16 cellular contexts compared by ENCODE assay signal in the genomic region with DNA sequence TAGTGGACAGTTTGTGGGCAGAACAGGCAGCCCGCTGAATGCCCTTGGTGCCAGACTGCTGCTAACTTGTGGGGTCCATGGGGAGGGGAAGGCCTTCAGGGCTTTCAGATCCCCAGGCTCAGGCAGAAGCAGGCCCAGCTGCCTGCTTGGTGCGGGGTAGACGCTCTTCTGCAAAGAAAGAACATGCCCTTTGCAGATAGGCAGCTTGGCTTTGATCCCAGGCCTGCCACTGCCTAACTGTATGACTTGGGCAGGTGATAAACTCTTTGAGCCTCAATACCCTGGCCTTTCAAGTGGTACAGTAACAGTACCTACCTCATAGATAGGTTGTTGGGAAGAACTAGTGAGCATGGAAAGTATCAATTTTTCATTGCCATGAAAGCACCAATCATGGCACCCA. TPM values are rescaled to one million over a fixed set of nuclear protein-coding genes. Genes with fewer than 3 reads are reported as not detected.
DNase-seq lines count a peak whose midpoint lies in the region; ATAC-seq and TF ChIP-seq lines count a peak whose summit lies in the region.
"Had no signal": no experiment of that assay in that cellular context is flagged by ENCODE, and none has a peak within 500 bp of the region (broad histone marks: within the 10 kb centered on the region; RNA-seq: fewer than 3 reads in every experiment).

No MANE protein-coding gene starts in this region.

- H3K4me1 ChIP-seq in SJCRH30 = no peaks in the 10 kb centered on the region

- peaks cover 19 to 33% of the 10 kb centered on the region in 2 donors for H3K36me3 Mint-ChIP-seq in stimulated activated naive B cell treated with anti-CD40 and anti-IgM and Interleukin-4, amounts not matched to agents 10 μg/mL and 1 μg/mL and 100 μg/mL, for 72 hours
- peaks cover 25% of the 10 kb centered on the region for H3K36me3 Mint-ChIP-seq in type B pancreatic cell

- H3K9me3 ChIP-seq in SJCRH30 (replicated peaks) = 0 out of 2 replicates have a peak, but pooled peaks cover 3% of the 10 kb centered on the region

- TF ChIP-seq CTCF in type B pancreatic cell (conservative IDR thresholded peaks at IDR 0.05) = no peak

- no peak overlapping the region for H3K27ac ChIP-seq in SJCRH30
- H3K27ac ChIP-seq: SK-N-MC had no signal

- no peaks in the 10 kb centered on the region for H3K9me3 Mint-ChIP-seq in stimulated activated naive B cell treated with anti-CD40 and anti-IgM and Interleukin-4, amounts not matched to agents 10 μg/mL and 1 μg/mL and 100 μg/mL, for 72 hours
- no peaks in the 10 kb centered on the region for H3K9me3 Mint-ChIP-seq in type B pancreatic cell
- H3K9me3 Mint-ChIP-seq: nephron had no signal

- DNase-seq in NCI-H2171 treated with DMSO at 0.1 percent for 48 hours (lab: John Stamatoyannopoulos, UW) (peak; percentile 29), NCI-H2171 (lab: John Stamatoyannopoulos, UW) (no peak), NCI-H69 (lab: John Stamatoyannopoulos, UW) (peak; percentile 52), erythroblast (lab: John Stamatoyannopoulos, UW) (peak; percentile 80 to 89), SKM-1 treated with dmso at 0.1 percent for 144 hours (lab: John Stamatoyannopoulos, UW; ENCODE audit: unreplicated experiment) (no peak), type B pancreatic cell (ENCODE audit: extremely low spot score, unreplicated experiment) (no peak), SJCRH30 (no peak)
- no peak for DNase-seq in stimulated activated naive B cell treated with anti-CD40 and anti-IgM and Interleukin-4, amounts not matched to agents 10 μg/mL and 1 μg/mL and 100 μg/mL, for 72 hours
- DNase-seq: activated gamma-delta T cell; H7; NCI-H1436; NK-92 treated with Interleukin-12 subunit alpha and Interleukin-12 subunit beta, amount 100 ng/mL, for 24 hours; stimulated activated CD4-positive, alpha-beta T cell treated with anti-CD3 and anti-CD28 coated beads, Interleukin-4, amount 100 ng/mL, for 24 hours had no signal

- peak in 1 of 2 donors; percentile 30 for ATAC-seq in stimulated activated naive B cell treated with anti-CD40 and anti-IgM and Interleukin-4, amounts not matched to agents 10 μg/mL and 1 μg/mL and 100 μg/mL, for 72 hours (replicated peaks)
- ATAC-seq: sciatic nerve had no signal

- TF ChIP-seq POLR2A in erythroblast (IDR thresholded peaks at IDR 0.05; ENCODE audit: low read length) = no peak

- no peaks in the 10 kb centered on the region for H3K27me3 Mint-ChIP-seq in stimulated activated naive B cell treated with anti-CD40 and anti-IgM and Interleukin-4, amounts not matched to agents 10 μg/mL and 1 μg/mL and 100 μg/mL, for 72 hours
- H3K27me3 Mint-ChIP-seq in type B pancreatic cell = no peaks in the 10 kb centered on the region

- peak overlapping the region; percentile 31 for H3K27ac Mint-ChIP-seq in stimulated activated naive B cell treated with anti-CD40 and anti-IgM and Interleukin-4, amounts not matched to agents 10 μg/mL and 1 μg/mL and 100 μg/mL, for 72 hours
- H3K27ac Mint-ChIP-seq in type B pancreatic cell = no peak overlapping the region

- peaks cover 74 to 98% of the 10 kb centered on the region in 2 donors for H3K4me1 Mint-ChIP-seq in stimulated activated naive B cell treated with anti-CD40 and anti-IgM and Interleukin-4, amounts not matched to agents 10 μg/mL and 1 μg/mL and 100 μg/mL, for 72 hours
- H3K4me1 Mint-ChIP-seq in type B pancreatic cell (ENCODE audit: unreplicated experiment) = peaks cover 75% of the 10 kb centered on the region

- peaks cover 8% of the 10 kb centered on the region for H3K36me3 ChIP-seq in SJCRH30

- H3K27me3 ChIP-seq in SJCRH30 = no peaks in the 10 kb centered on the region

- H3K4me3 ChIP-seq in SJCRH30 = no peak overlapping the region
- H3K4me3 ChIP-seq: SK-N-MC had no signal

- no peak overlapping the region for H3K4me3 Mint-ChIP-seq in stimulated activated naive B cell treated with anti-CD40 and anti-IgM and Interleukin-4, amounts not matched to agents 10 μg/mL and 1 μg/mL and 100 μg/mL, for 72 hours
- no peak overlapping the region for H3K4me3 Mint-ChIP-seq in type B pancreatic cell
- H3K4me3 Mint-ChIP-seq: nephron had no signal

RNA-seq across cellular contexts. Expression of a gene that starts 28.4 kb away (rescaled TPM):
- 111 and 170 TPM in 2 replicates for total RNA-seq in type B pancreatic cell (ENCODE audit: low replicate concordance)
- total RNA-seq in SJCRH30 (2014; rRNA removed; shearing (Covaris generic)) = 45.0 and 51.9 TPM in 2 replicates

Comparison
In these comparisons a context has a peak if more than half of its experiments do, and no peak if none do; other contexts are left out.
1. DNase-seq: peak in NCI-H2171 treated with DMSO at 0.1 percent for 48 hours (single experiment), NCI-H69 (single experiment) and erythroblast (2 of 2); none in NCI-H2171 (single experiment), stimulated activated naive B cell treated with anti-CD40 and anti-IgM and Interleukin-4, amounts not matched to agents 10 μg/mL and 1 μg/mL and 100 μg/mL, for 72 hours (single experiment), SKM-1 treated with dmso at 0.1 percent for 144 hours (single experiment), type B pancreatic cell (single experiment) and SJCRH30 (0 of 2).